15 cellular contexts compared by ENCODE assay signal in genomic region chr3:123409443-123410148, GRCh38. TPM values are rescaled to one million over a fixed set of nuclear protein-coding genes. Genes with fewer than 3 reads are reported as not detected.
DNase-seq lines count a peak whose midpoint lies in the region; ATAC-seq and TF ChIP-seq lines count a peak whose summit lies in the region.
"Had no signal": no experiment of that assay in that cellular context is flagged by ENCODE, and none has a peak within 500 bp of the region (broad histone marks: within the 10 kb centered on the region; RNA-seq: fewer than 3 reads in every experiment).

No MANE protein-coding gene starts in this region.

- H3K27me3 ChIP-seq in esophagus muscularis mucosa (no peaks in the 10 kb centered on the region), prostate gland (replicated peaks; ENCODE audit: insufficient read depth) (no peaks in the 10 kb centered on the region)

- ATAC-seq in HG03565 (IDR thresholded peaks at IDR 0.05; ENCODE audit: unreplicated experiment), result no peak
- no peak for ATAC-seq in HG02973 (IDR thresholded peaks at IDR 0.05; ENCODE audit: unreplicated experiment)
- ATAC-seq: activated naive CD4-positive, alpha-beta T cell treated with anti-CD3 and anti-CD28 coated beads, Interleukin-2, amount 50 U/mL, for 72 hours; stimulated activated naive B cell treated with anti-CD40 and anti-IgM and Interleukin-4, amounts not matched to agents 10 μg/mL and 1 μg/mL and 100 μg/mL, for 72 hours had no signal

- TF ChIP-seq POLR2A in esophagus muscularis mucosa (IDR thresholded peaks at IDR 0.05; ENCODE audit: low read depth) (no peak), prostate gland (IDR thresholded peaks at IDR 0.05) (no peak)

- no peaks in the 10 kb centered on the region for H3K9me3 ChIP-seq in esophagus muscularis mucosa
- H3K9me3 ChIP-seq in prostate gland, result no peaks in the 10 kb centered on the region
- H3K9me3 ChIP-seq: neutrophil had no signal

- intact Hi-C loops in esophagus muscularis mucosa (cut with DNase I), result loop anchor here (5.0 kb wide), 1 partner anchor 38 kb away; the partner anchor contains the start of gene ADCY5
- intact Hi-C loops in prostate gland (cut with DNase I), result loop anchor here (5.0 kb wide), 1 partner anchor 38 kb away; the partner anchor contains the start of gene ADCY5

- DNase-seq in DMS53 (lab: John Stamatoyannopoulos, UW) (peak; percentile 84), NCI-H1417 treated with DMSO at 0.1 percent for 48 hours (lab: John Stamatoyannopoulos, UW) (peak; percentile 44), esophagus muscularis mucosa (ENCODE audit: extremely low spot score) (no peak), prostate gland (ENCODE audit: low spot score) (no peak)
- DNase-seq in activated naive CD4-positive, alpha-beta T cell treated with anti-CD3 and anti-CD28 coated beads, Interleukin-2, amount 50 U/mL, for 16 hours, result no peak
- DNase-seq: CD4-positive, alpha-beta T cell; NCI-H1436 treated with DMSO at 0.1 percent for 48 hours; OCI-M1; stimulated activated CD4-positive, alpha-beta T cell treated with anti-CD3 and anti-CD28 coated beads, Interleukin-2, amount 100 ng/mL, for 24 hours; stimulated activated naive B cell treated with anti-CD40 and anti-IgM and Interleukin-4, amounts not matched to agents 10 μg/mL and 1 μg/mL and 100 μg/mL, for 72 hours; T-helper 9 cell had no signal

- H3K36me3 ChIP-seq in esophagus muscularis mucosa, result no peaks in the 10 kb centered on the region
- no peaks in the 10 kb centered on the region for H3K36me3 ChIP-seq in prostate gland
- H3K36me3 ChIP-seq: neutrophil had no signal

- WGBS in esophagus muscularis mucosa, result 33% methylated on average over 4 of the region's 5 CpGs
- WGBS in prostate gland, result 22% methylated on average over 5 of the region's 5 CpGs

- no peak for TF ChIP-seq EP300 in esophagus muscularis mucosa (IDR thresholded peaks at IDR 0.05)

- H3K4me1 ChIP-seq in esophagus muscularis mucosa (peaks cover 84 to 100% (median 96%) of the 10 kb centered on the region in 4 donors), prostate gland (replicated peaks) (peaks cover 2% of the 10 kb centered on the region)

- H3K4me3 ChIP-seq in esophagus muscularis mucosa (no peak overlapping the region), prostate gland (no peak overlapping the region)

- peak overlapping the region; percentile 91 to 97 (median 94) for H3K27ac ChIP-seq in esophagus muscularis mucosa (replicated peaks in 1 of 4)
- H3K27ac ChIP-seq in prostate gland, result peak overlapping the region; percentile 47 to 74
- H3K27ac ChIP-seq: neutrophil had no signal

- TF ChIP-seq CTCF in esophagus muscularis mucosa (IDR thresholded peaks at IDR 0.05) (no peak), prostate gland (IDR thresholded peaks at IDR 0.05) (no peak)

RNA-seq across cellular contexts. Expression of gene ADCY5, which starts 39.3 kb away (rescaled TPM):
- total RNA-seq in esophagus muscularis mucosa, result 100 to 1,000 TPM; 133 to 228 (median 189) TPM
- total RNA-seq in prostate gland, result 10 to 100 TPM; 12.9 to 69.6 TPM
- total RNA-seq: activated naive CD4-positive, alpha-beta T cell treated with anti-CD3 and anti-CD28 coated beads, Interleukin-2, amount 50 U/mL, for 72 hours; CD4-positive, alpha-beta T cell had no signal

Comparison
In these comparisons a context has a peak if more than half of its experiments do, and no peak if none do; other contexts are left out.
1. DNase-seq: peak in DMS53 (single experiment) and NCI-H1417 treated with DMSO at 0.1 percent for 48 hours (single experiment); none in esophagus muscularis mucosa (single experiment), prostate gland (single experiment) and activated naive CD4-positive, alpha-beta T cell treated with anti-CD3 and anti-CD28 coated beads, Interleukin-2, amount 50 U/mL, for 16 hours (single experiment).